In genomic region chr15:58431221-58432149, GRCh38 we compare ENCODE assay signal across 2 cellular contexts.
TF ChIP-seq lines count a peak whose summit lies in the region.

Gene LIPC (plus strand): TSS chr15:58431991. CDS start chr15:58432033, 42 bp downstream.

TF ChIP-seq in GM12878, 131 proteins besides CTCF, POLR2A, EP300 and RAD21 (continued from another document):
- TF ChIP-seq NR2F1 (conservative IDR thresholded peaks at IDR 0.05) = 0 out of 2 replicates have a peak, but pooled peaks have one; percentile 23
TF ChIP-seq in GM12878: peak in this region for 1.

TF ChIP-seq in liver, 16 proteins besides CTCF, POLR2A, EP300 and RAD21 (continued from another document):
- peak; percentile 69 for TF ChIP-seq FOXA2 (IDR thresholded peaks at IDR 0.05)
- peak; percentile 7 for TF ChIP-seq REST (IDR thresholded peaks at IDR 0.05)
- TF ChIP-seq EGR1 (IDR thresholded peaks at IDR 0.05; ENCODE audit: low read depth in 2 of 2) = no peak
- peak; percentile 6 to 43 for TF ChIP-seq JUND (IDR thresholded peaks at IDR 0.05)
- peak; percentile 59 for TF ChIP-seq NR2F2 (IDR thresholded peaks at IDR 0.05)
- TF ChIP-seq HNF4G (IDR thresholded peaks at IDR 0.05) = peak; percentile 66
- TF ChIP-seq, protein P1, sequence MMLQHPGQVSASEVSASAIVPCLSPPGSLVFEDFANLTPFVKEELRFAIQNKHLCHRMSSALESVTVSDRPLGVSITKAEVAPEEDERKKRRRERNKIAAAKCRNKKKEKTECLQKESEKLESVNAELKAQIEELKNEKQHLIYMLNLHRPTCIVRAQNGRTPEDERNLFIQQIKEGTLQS (IDR thresholded peaks at IDR 0.05) = no peak
- TF ChIP-seq HNF4A (conservative IDR thresholded peaks at IDR 0.05) = peak; percentile 81 to 91
- no peak for TF ChIP-seq GABPA (IDR thresholded peaks at IDR 0.05 in 1 of 2, conservative IDR thresholded peaks at IDR 0.05 in 1 of 2)
- TF ChIP-seq ZBTB33 (IDR thresholded peaks at IDR 0.05) = peak; percentile 21
- TF ChIP-seq YY1 (IDR thresholded peaks at IDR 0.05) = peak; percentile 44
- TF ChIP-seq FOXA1 (IDR thresholded peaks at IDR 0.05) = no peak
- peak; percentile 42 for TF ChIP-seq MAX (IDR thresholded peaks at IDR 0.05)
- peak; percentile 88 for TF ChIP-seq SP1 (IDR thresholded peaks at IDR 0.05)
- TF ChIP-seq RXRA (IDR thresholded peaks at IDR 0.05) = peak; percentile 83 to 93
